ENCODE assay signal across 1 cellular context in genomic region chr17:82503728-82504308, GRCh38.
TF ChIP-seq lines count a peak whose summit lies in the region.

No MANE protein-coding gene starts in this region.

TF ChIP-seq in IMR-90, 13 proteins besides CTCF, POLR2A, EP300 and RAD21:
- TF ChIP-seq USF2 (IDR thresholded peaks at IDR 0.05; ENCODE audit: low read depth, low read length) = no peak
- no peak for TF ChIP-seq SMC3 (IDR thresholded peaks at IDR 0.05; ENCODE audit: low read depth, low read length)
- no peak for TF ChIP-seq NFE2L2 (IDR thresholded peaks at IDR 0.05; ENCODE audit: low read depth, low read length)
- no peak for TF ChIP-seq RFX5 (IDR thresholded peaks at IDR 0.05; ENCODE audit: low read depth, low read length)
- TF ChIP-seq RCOR1 (IDR thresholded peaks at IDR 0.05; ENCODE audit: insufficient replicate concordance, low read length) = no peak
- no peak for TF ChIP-seq MAFK (IDR thresholded peaks at IDR 0.05; ENCODE audit: low read depth, low read length)
- no peak for TF ChIP-seq CHD1 (IDR thresholded peaks at IDR 0.05; ENCODE audit: low read depth, low read length)
- no peak for TF ChIP-seq MXI1 (IDR thresholded peaks at IDR 0.05; ENCODE audit: borderline replicate concordance, low read depth, low read length)
- no peak for TF ChIP-seq FOS (IDR thresholded peaks at IDR 0.05; ENCODE audit: low read depth, low read length)
- no peak for TF ChIP-seq ELK1 (IDR thresholded peaks at IDR 0.05; ENCODE audit: borderline replicate concordance, low read depth, low read length)
- TF ChIP-seq CEBPB (IDR thresholded peaks at IDR 0.05; ENCODE audit: low read depth, low read length) = no peak
- TF ChIP-seq MAZ (IDR thresholded peaks at IDR 0.05; ENCODE audit: borderline replicate concordance, low read depth, low read length) = no peak
- TF ChIP-seq BHLHE40 (IDR thresholded peaks at IDR 0.05; ENCODE audit: low read depth, low read length) = no peak
TF ChIP-seq in IMR-90: peak in this region for 0.
